Comparison of ENCODE assay signal across 8 cellular contexts in genomic region chr1:27527223-27527856, GRCh38. TPM values are rescaled to one million over a fixed set of nuclear protein-coding genes. Genes with fewer than 3 reads are reported as not detected.
DNase-seq lines count a peak whose midpoint lies in the region; ATAC-seq lines count a peak whose summit lies in the region.

No MANE protein-coding gene starts in this region.

- peak overlapping the region; percentile 52 to 67 for H3K4me3 ChIP-seq in muscle layer of colon (ENCODE audit: low read depth in 1 of 2, low read length in 2 of 2)

- H3K4me3 Mint-ChIP-seq in T-cell, result peak overlapping the region; percentile 35 to 94 (median 61)
- H3K4me3 Mint-ChIP-seq in effector memory CD8-positive, alpha-beta T cell, result peak overlapping the region in 1 of 2 donors; percentile 76

- no peaks in the 10 kb centered on the region for H3K9me3 ChIP-seq in muscle layer of colon (ENCODE audit: low read length)

- peak overlapping the region; percentile 80 for H3K27ac ChIP-seq in muscle layer of colon (ENCODE audit: low read depth, low read length)

- DNase-seq in DMS 273 treated with DMSO at 0.1 percent for 48 hours (lab: John Stamatoyannopoulos, UW), result peak; percentile 97
- DNase-seq in NCI-H1105 treated with DMSO at 0.1 percent for 48 hours (lab: John Stamatoyannopoulos, UW), result peak; percentile 96
- peak in 33 of 34 experiments; percentile 24 to 82 (median 63) for DNase-seq in T-cell
- DNase-seq in effector memory CD8-positive, alpha-beta T cell, result peak in 2 of 3 experiments; percentile 40 to 42

- no peaks in the 10 kb centered on the region for H3K27me3 Mint-ChIP-seq in T-cell
- H3K27me3 Mint-ChIP-seq in effector memory CD8-positive, alpha-beta T cell, result peaks cover 8 to 12% of the 10 kb centered on the region in 2 donors

- no peaks in the 10 kb centered on the region for H3K9me3 Mint-ChIP-seq in T-cell
- no peaks in the 10 kb centered on the region for H3K9me3 Mint-ChIP-seq in effector memory CD8-positive, alpha-beta T cell

- H3K9ac ChIP-seq in muscle layer of colon (ENCODE audit: low read length), result peak overlapping the region; percentile 41

- peaks cover 71% of the 10 kb centered on the region for H3K4me1 ChIP-seq in muscle layer of colon (ENCODE audit: insufficient read depth, low read length)

- CTCF ChIA-PET in T-cell (lab: Charles Lee), result no interaction called here

- H3K36me3 Mint-ChIP-seq in T-cell, result peaks cover 5% of the 10 kb centered on the region
- H3K36me3 Mint-ChIP-seq in effector memory CD8-positive, alpha-beta T cell (ENCODE audit: insufficient read depth), result peaks cover 4% of the 10 kb centered on the region

- ATAC-seq in T-cell (replicated peaks in 1 of 4) (peak in 2 of 4 experiments; percentile 6 to 35), esophagus mucosa (no peak), HG03095 (IDR thresholded peaks at IDR 0.05; ENCODE audit: unreplicated experiment) (no peak), GM19455 (IDR thresholded peaks at IDR 0.05; ENCODE audit: unreplicated experiment) (no peak)
- peak; percentile 38 for ATAC-seq in effector memory CD8-positive, alpha-beta T cell (replicated peaks)

- peaks cover 6% of the 10 kb centered on the region for H3K36me3 ChIP-seq in muscle layer of colon (ENCODE audit: insufficient read depth, low read length)

- peaks cover 64 to 69% (median 68%) of the 10 kb centered on the region in 3 donors for H3K4me1 Mint-ChIP-seq in T-cell
- H3K4me1 Mint-ChIP-seq in effector memory CD8-positive, alpha-beta T cell (ENCODE audit: low read depth in 2 of 2), result peaks cover 47 to 49% of the 10 kb centered on the region in 2 donors

- no peaks in the 10 kb centered on the region for H3K27me3 ChIP-seq in muscle layer of colon (ENCODE audit: control insufficient read depth in 1 of 2, insufficient read depth in 2 of 2, low read length in 2 of 2)

- POLR2A ChIA-PET in T-cell (lab: Charles Lee), result interaction anchor here (0.6 kb wide), 2 partner anchors 90 to 97 kb away, joined by 6 to 11 read pairs; no protein-coding TSS in a partner anchor

- H3K27ac Mint-ChIP-seq in T-cell, result peak overlapping the region; percentile 98 to 99
- peak overlapping the region in 1 of 2 donors; percentile 87 for H3K27ac Mint-ChIP-seq in effector memory CD8-positive, alpha-beta T cell

RNA-seq across cellular contexts. Expression of gene WASF2, which starts 37.4 kb away (rescaled TPM):
- 100 to 1,000 TPM; 145 to 161 (median 156) TPM for total RNA-seq in T-cell
- 169 TPM for total RNA-seq in esophagus mucosa

Comparison
In these comparisons a context has a peak if more than half of its experiments do, and no peak if none do; other contexts are left out.
1. DNase-seq: peak in every context shown above with its lines; median percentile 97 in DMS 273 treated with DMSO at 0.1 percent for 48 hours; 96 in NCI-H1105 treated with DMSO at 0.1 percent for 48 hours; 63 in T-cell; 41 in effector memory CD8-positive, alpha-beta T cell.